14 cellular contexts compared by ENCODE assay signal in genomic region chr2:55019547-55020258, GRCh38. TPM values are rescaled to one million over a fixed set of nuclear protein-coding genes. Genes with fewer than 3 reads are reported as not detected.
DNase-seq lines count a peak whose midpoint lies in the region; ATAC-seq, FAIRE-seq and TF ChIP-seq lines count a peak whose summit lies in the region.
"Had no signal": no experiment of that assay in that cellular context is flagged by ENCODE, and none has a peak within 500 bp of the region (broad histone marks: within the 10 kb centered on the region; RNA-seq: fewer than 3 reads in every experiment).

No MANE protein-coding gene starts in this region.

- H3K4me3 ChIP-seq in right cardiac atrium (ENCODE audit: low read length) (no peak overlapping the region), RWPE2 (ENCODE audit: severe bottlenecking) (no peak overlapping the region), upper lobe of left lung (no peak overlapping the region)
- H3K4me3 ChIP-seq: ascending aorta, left lung had no signal

- no peaks in the 10 kb centered on the region for H3K4me1 ChIP-seq in right cardiac atrium (ENCODE audit: control insufficient read depth, insufficient read depth, low read length)
- peaks cover 57% of the 10 kb centered on the region for H3K4me1 ChIP-seq in RWPE2 (ENCODE audit: insufficient read depth, poor library complexity, severe bottlenecking)
- peaks cover 40% of the 10 kb centered on the region for H3K4me1 ChIP-seq in foreskin keratinocyte
- H3K4me1 ChIP-seq in upper lobe of left lung: peaks cover 15 to 45% (median 27%) of the 10 kb centered on the region in 4 donors

- no peaks in the 10 kb centered on the region for H3K27me3 ChIP-seq in right cardiac atrium (ENCODE audit: control insufficient read depth, insufficient read depth)
- H3K27me3 ChIP-seq in RWPE2 (ENCODE audit: insufficient read depth, poor library complexity, severe bottlenecking): no peaks in the 10 kb centered on the region
- no peaks in the 10 kb centered on the region for H3K27me3 ChIP-seq in foreskin keratinocyte
- H3K27me3 ChIP-seq in upper lobe of left lung: no peaks in the 10 kb centered on the region
- H3K27me3 ChIP-seq: ascending aorta, left lung had no signal

- ATAC-seq in Right ventricle myocardium superior (ENCODE audit: poor library complexity) (peak; percentile 50), right cardiac atrium (no peak), RWPE2 (ENCODE audit: low read depth) (no peak; the same call in 2 of the 3 replicates), foreskin keratinocyte (peak; percentile 39), upper lobe of left lung (ENCODE audit: low FRiP score in 2 of 2) (peak in 1 of 2 donors; percentile 62), GM18498 (IDR thresholded peaks at IDR 0.05; ENCODE audit: unreplicated experiment) (no peak)
- ATAC-seq: HCT116, left lung had no signal

- TF ChIP-seq CTCF in RWPE2 (IDR thresholded peaks at IDR 0.05; ENCODE audit: poor library complexity, severe bottlenecking): no peak
- no peak for TF ChIP-seq CTCF in foreskin keratinocyte (conservative IDR thresholded peaks at IDR 0.05)
- no peak for TF ChIP-seq CTCF in upper lobe of left lung (IDR thresholded peaks at IDR 0.05)

- WGBS in right cardiac atrium: 72% methylated on average over 5 of the region's 5 CpGs
- WGBS in upper lobe of left lung, 2 donors: 56 to 57% methylated on average over 5 of the region's 5 CpGs

- FAIRE-seq in RCC 7860 (lab: Jason Lieb, UNC): no peak

- TF ChIP-seq EP300 in upper lobe of left lung (IDR thresholded peaks at IDR 0.05): no peak

- DNase-seq in Right ventricle myocardium superior (no peak), right cardiac atrium (no peak), RWPE2 (ENCODE audit: low spot score) (no peak), foreskin keratinocyte (peak in 1 of 2 donors; percentile 59), upper lobe of left lung (no peak), RCC 7860 (ENCODE audit: low spot score) (no peak), HUDEP-2 (lab: John Stamatoyannopoulos, UW; ENCODE audit: unreplicated experiment in 76 of 76) (no peak)
- DNase-seq: 8988T; activated T-cell treated with anti-CD3 and anti-CD28 coated beads, Interleukin-2, amount 50 U/mL, for 24 hours; left lung; NCI-H1105 had no signal

- H3K36me3 ChIP-seq in RWPE2 (ENCODE audit: low read depth) (peaks cover 39% of the 10 kb centered on the region), upper lobe of left lung (no peaks in the 10 kb centered on the region)
- H3K36me3 ChIP-seq: left lung had no signal

- intact Hi-C loops in Right ventricle myocardium superior (cut with DNase I): no loop called here
- intact Hi-C loops in right cardiac atrium (cut with DNase I): loop anchor here in 2 of 4 donors (5.0 to 10.0 kb wide), 2 partner anchors 145 to 148 kb away; no protein-coding TSS in a partner anchor

- H3K9me3 ChIP-seq in right cardiac atrium (ENCODE audit: control insufficient read depth, low read length) (no peaks in the 10 kb centered on the region), RWPE2 (ENCODE audit: severe bottlenecking) (no peaks in the 10 kb centered on the region), upper lobe of left lung (no peaks in the 10 kb centered on the region)
- H3K9me3 ChIP-seq: left lung had no signal

- TF ChIP-seq POLR2A in upper lobe of left lung (IDR thresholded peaks at IDR 0.05): no peak

- no peak overlapping the region for H3K27ac ChIP-seq in right cardiac atrium (ENCODE audit: low read length)
- H3K27ac ChIP-seq in RWPE2 (ENCODE audit: poor library complexity, severe bottlenecking): peak overlapping the region; percentile 63
- H3K27ac ChIP-seq in foreskin keratinocyte: no peak overlapping the region
- peak overlapping the region in 3 of 4 donors; percentile 10 to 66 (median 23) for H3K27ac ChIP-seq in upper lobe of left lung
- H3K27ac ChIP-seq: ascending aorta had no signal

RNA-seq across cellular contexts. Expression of gene RTN4, which starts 30.5 kb away (rescaled TPM):
- total RNA-seq in Right ventricle myocardium superior (56.3 TPM), right cardiac atrium (100 to 1,000 TPM; 242 to 283 (median 249) TPM), foreskin keratinocyte (271 and 333 TPM in 2 replicates), upper lobe of left lung (100 to 1,000 TPM; 128 to 345 (median 233) TPM)
- polyA plus RNA-seq in right cardiac atrium (183 TPM), foreskin keratinocyte (226 and 280 TPM in 2 replicates)

Comparison
In these comparisons a context has a peak if more than half of its experiments do, and no peak if none do; other contexts are left out.
1. ATAC-seq: peak in Right ventricle myocardium superior (single experiment) and foreskin keratinocyte (single experiment); none in right cardiac atrium (0 of 2), RWPE2 (single experiment) and GM18498 (single experiment).
2. H3K27ac ChIP-seq: peak in RWPE2 (single experiment) and upper lobe of left lung (3 of 4); none in right cardiac atrium (single experiment) and foreskin keratinocyte (single experiment).